16 cellular contexts compared by ENCODE assay signal in the genomic region with DNA sequence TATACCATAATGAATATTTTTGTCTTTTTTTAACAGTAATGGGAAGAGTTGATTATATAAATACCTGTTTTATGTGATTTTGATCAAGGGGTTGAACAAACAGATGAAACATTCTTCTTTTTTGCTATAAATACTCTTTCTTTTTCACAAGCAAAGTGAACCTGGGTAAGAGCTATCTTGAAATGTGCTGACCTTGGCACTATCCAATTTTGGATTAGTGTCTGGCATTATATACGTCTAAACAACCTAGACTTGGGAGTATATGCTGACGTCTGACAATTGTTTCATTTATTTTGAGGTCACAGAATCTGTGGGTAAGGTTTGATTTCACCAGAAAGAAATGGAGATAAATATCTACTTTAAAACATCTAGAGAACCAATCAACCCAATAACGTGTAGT.
DNase-seq lines count a peak whose midpoint lies in the region; ATAC-seq and TF ChIP-seq lines count a peak whose summit lies in the region.
"Had no signal": no experiment of that assay in that cellular context is flagged by ENCODE, and none has a peak within 500 bp of the region (broad histone marks: within the 10 kb centered on the region; RNA-seq: fewer than 3 reads in every experiment).

No MANE protein-coding gene starts in this region.

- no peaks in the 10 kb centered on the region for H3K9me3 ChIP-seq in HUES6 (ENCODE audit: control insufficient read depth, insufficient read depth, low read depth, low read length)
- no peaks in the 10 kb centered on the region for H3K9me3 ChIP-seq in iPS-18a (ENCODE audit: control insufficient read depth, low read depth, low read length)
- H3K9me3 ChIP-seq: BLaER1, Caco-2 had no signal

- no peak overlapping the region for H2AFZ ChIP-seq in GM23338
- H2AFZ ChIP-seq: GM23248 had no signal

- no peak overlapping the region for H3K4me2 ChIP-seq in GM23338
- H3K4me2 ChIP-seq: BLaER1 had no signal

- H3K36me3 ChIP-seq in GM23338 (ENCODE audit: insufficient read depth) (no peaks in the 10 kb centered on the region), HUES6 (ENCODE audit: control insufficient read depth, insufficient read depth, low read length) (no peaks in the 10 kb centered on the region), iPS-18a (ENCODE audit: control insufficient read depth, low read depth, low read length) (no peaks in the 10 kb centered on the region)
- H3K36me3 ChIP-seq: BLaER1 had no signal

- H4K20me1 ChIP-seq in GM23338 (replicated peaks; ENCODE audit: insufficient read depth) = no peaks in the 10 kb centered on the region
- H4K20me1 ChIP-seq: BLaER1 had no signal

- no peak for DNase-seq in GM23338 (ENCODE audit: low spot score)
- DNase-seq in NCI-H345 treated with DMSO at 0.1 percent for 48 hours (lab: John Stamatoyannopoulos, UW; ENCODE audit: unreplicated experiment) = no peak
- no peak for DNase-seq in kidney glomerular epithelial cell (lab: John Stamatoyannopoulos, UW)
- DNase-seq in sciatic nerve (ENCODE audit: low spot score) = no peak
- DNase-seq: Caco-2; CD4-positive, CD25-positive, alpha-beta regulatory T cell; CD8-positive, alpha-beta T cell; DMS153; DND-41; GM23248; HCEC 1CT had no signal

- ATAC-seq in GM23338 = no peak
- no peak for ATAC-seq in sciatic nerve
- ATAC-seq: CD8-positive, alpha-beta T cell had no signal

- H3K9me3 Mint-ChIP-seq in GM23338 = no peaks in the 10 kb centered on the region

- no peak overlapping the region for H3K9ac ChIP-seq in HUES6 (ENCODE audit: low read length)
- no peak overlapping the region for H3K9ac ChIP-seq in iPS-18a (ENCODE audit: low read length)
- H3K9ac ChIP-seq: BLaER1, GM23248 had no signal

- no peaks in the 10 kb centered on the region for H3K79me2 ChIP-seq in GM23338 (replicated peaks; ENCODE audit: insufficient read depth)

- H3K36me3 Mint-ChIP-seq in GM23338 (ENCODE audit: low read depth) = no peaks in the 10 kb centered on the region
- H3K36me3 Mint-ChIP-seq: CD4-positive, CD25-positive, alpha-beta regulatory T cell; CD8-positive, alpha-beta T cell had no signal

- H3K27me3 ChIP-seq in GM23338 (ENCODE audit: insufficient read depth) (no peaks in the 10 kb centered on the region), HUES6 (ENCODE audit: control insufficient read depth, insufficient read depth, low read length) (no peaks in the 10 kb centered on the region), iPS-18a (ENCODE audit: control insufficient read depth, insufficient read depth, low read length) (no peaks in the 10 kb centered on the region)
- H3K27me3 ChIP-seq: BLaER1 had no signal

- H3K27me3 Mint-ChIP-seq in GM23338 (ENCODE audit: insufficient read depth, low read depth, poor library complexity) = no peaks in the 10 kb centered on the region
- H3K27me3 Mint-ChIP-seq: B cell; CD4-positive, CD25-positive, alpha-beta regulatory T cell had no signal

- no peak overlapping the region for H3K4me3 Mint-ChIP-seq in GM23338
- H3K4me3 Mint-ChIP-seq: B cell; CD4-positive, CD25-positive, alpha-beta regulatory T cell; CD8-positive, alpha-beta T cell had no signal

- no peak overlapping the region for H3K4me3 ChIP-seq in GM23338
- no peak overlapping the region for H3K4me3 ChIP-seq in HUES6 (ENCODE audit: low read depth, low read length)
- no peak overlapping the region for H3K4me3 ChIP-seq in iPS-18a (ENCODE audit: low read length)
- H3K4me3 ChIP-seq: BLaER1, GM23248 had no signal

- intact Hi-C loops in sciatic nerve (cut with DNase I) = no loop called here

- H3F3A ChIP-seq in GM23338 (replicated peaks; ENCODE audit: low read depth) = no peaks in the 10 kb centered on the region

- H3K27ac ChIP-seq in GM23338 (ENCODE audit: low read depth) (no peak overlapping the region), HUES6 (ENCODE audit: low read depth, low read length) (0 out of 2 replicates have a peak overlapping the region, but pooled peaks have one; percentile 40), iPS-18a (ENCODE audit: low read length) (peak overlapping the region; percentile 24)
- H3K27ac ChIP-seq: BLaER1, C4-2B, GM23248 had no signal

- H3K27ac Mint-ChIP-seq in GM23338 = peak overlapping the region; percentile 13; the same call in 1 of the 2 replicates
- H3K27ac Mint-ChIP-seq: B cell; CD4-positive, CD25-positive, alpha-beta regulatory T cell; CD8-positive, alpha-beta T cell had no signal

- H3K4me1 ChIP-seq in GM23338 (ENCODE audit: insufficient read depth) (peaks cover 6% of the 10 kb centered on the region), HUES6 (ENCODE audit: control insufficient read depth, insufficient read depth, low read length) (no peaks in the 10 kb centered on the region), iPS-18a (ENCODE audit: control insufficient read depth, low read depth, low read length) (peaks cover 8% of the 10 kb centered on the region)
- H3K4me1 ChIP-seq: Caco-2 had no signal

- peaks cover 10% of the 10 kb centered on the region for H3K4me1 Mint-ChIP-seq in GM23338
- H3K4me1 Mint-ChIP-seq: B cell; CD4-positive, CD25-positive, alpha-beta regulatory T cell had no signal

- H3K9me2 ChIP-seq in GM23338 (ENCODE audit: insufficient read depth) = peaks cover 5% of the 10 kb centered on the region; the same call in 1 of the 2 replicates

- TF ChIP-seq CTCF in GM23338 (conservative IDR thresholded peaks at IDR 0.05; ENCODE audit: low read depth in 2 of 2) = no peak

TF ChIP-seq in GM23338, 12 proteins besides CTCF, POLR2A, EP300 and RAD21:
- TF ChIP-seq EZH2 (IDR thresholded peaks at IDR 0.05; ENCODE audit: low read depth, unreplicated experiment) = no peak
- no peak for TF ChIP-seq STAT1 (IDR thresholded peaks at IDR 0.05; ENCODE audit: unreplicated experiment)
